Comparison of ENCODE assay signal across 8 cellular contexts in the genomic region with DNA sequence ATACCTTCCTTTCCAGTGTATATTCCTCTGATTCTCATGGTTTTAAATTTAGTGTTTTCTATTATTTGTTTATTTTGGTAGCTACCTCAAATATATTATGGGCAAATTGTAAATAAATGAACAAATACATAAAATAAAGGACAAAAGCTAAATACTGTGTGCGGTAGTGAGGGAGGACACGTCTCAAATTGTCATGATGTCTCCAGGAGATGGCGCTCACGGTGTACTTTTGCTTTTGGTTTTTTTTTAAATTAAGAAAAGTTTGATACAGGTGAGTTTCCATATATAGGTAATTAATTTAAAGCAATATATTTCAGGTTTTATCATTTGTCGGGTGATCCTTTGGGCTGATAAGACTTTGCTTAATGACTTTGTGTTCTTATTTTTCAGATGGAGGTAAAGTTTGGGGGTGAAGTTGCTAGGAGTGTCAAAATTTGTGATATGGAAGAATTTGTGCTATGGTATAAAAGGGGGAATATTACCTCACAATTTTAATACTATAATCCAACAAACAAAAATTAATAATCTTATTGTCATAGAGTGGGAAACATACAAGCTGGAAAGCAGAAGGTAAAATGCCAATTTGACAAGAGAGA.
DNase-seq lines count a peak whose midpoint lies in the region; ATAC-seq and TF ChIP-seq lines count a peak whose summit lies in the region.

No MANE protein-coding gene starts in this region.

- H3K4me3 ChIP-seq in cardiac muscle cell (no peak overlapping the region), heart left ventricle (no peak overlapping the region), upper lobe of right lung (no peak overlapping the region)

- H3K27me3 ChIP-seq in cardiac muscle cell (no peaks in the 10 kb centered on the region), heart left ventricle (peaks cover 0 to 2% (median 0%) of the 10 kb centered on the region in 9 donors), foreskin keratinocyte (no peaks in the 10 kb centered on the region), upper lobe of right lung (no peaks in the 10 kb centered on the region)

- H3K4me3 Mint-ChIP-seq in naive thymus-derived CD8-positive, alpha-beta T cell, result no peak overlapping the region

- 30 to 42% (median 36%) methylated on average over 5 of the region's 5 CpGs for WGBS in heart left ventricle, 4 donors

- no peaks in the 10 kb centered on the region for H3K4me1 Mint-ChIP-seq in naive thymus-derived CD8-positive, alpha-beta T cell

- TF ChIP-seq POLR2A in heart left ventricle (IDR thresholded peaks at IDR 0.05), result no peak

- H3K27ac ChIP-seq in cardiac muscle cell, result no peak overlapping the region
- no peak overlapping the region for H3K27ac ChIP-seq in heart left ventricle
- no peak overlapping the region for H3K27ac ChIP-seq in foreskin keratinocyte
- no peak overlapping the region for H3K27ac ChIP-seq in upper lobe of right lung

- peak; percentile 35 to 53 for DNase-seq in cardiac muscle cell (ENCODE audit: low read depth in 1 of 2, low spot score in 1 of 2)
- DNase-seq in heart left ventricle, result no peak
- peak; percentile 24 for DNase-seq in NCI-H82 treated with DMSO at 0.1 percent for 48 hours (lab: John Stamatoyannopoulos, UW; ENCODE audit: unreplicated experiment)
- peak in 1 of 2 donors; percentile 13 for DNase-seq in foreskin keratinocyte
- DNase-seq in upper lobe of right lung, result no peak
- no peak for DNase-seq in naive thymus-derived CD8-positive, alpha-beta T cell

- peak overlapping the region in 1 of 10 donors; percentile 1 for H3K27ac Mint-ChIP-seq in naive thymus-derived CD8-positive, alpha-beta T cell

- H3K9me3 ChIP-seq in cardiac muscle cell (ENCODE audit: low read depth) (no peaks in the 10 kb centered on the region), heart left ventricle (peaks cover 0 to 17% (median 3%) of the 10 kb centered on the region in 12 donors), upper lobe of right lung (peaks cover 2% of the 10 kb centered on the region)

- peaks cover 0 to 3% (median 0%) of the 10 kb centered on the region in 5 donors for H3K27me3 Mint-ChIP-seq in naive thymus-derived CD8-positive, alpha-beta T cell

- TF ChIP-seq CTCF in cardiac muscle cell (IDR thresholded peaks at IDR 0.05; ENCODE audit: low read depth, low read length) (peak; percentile 61), heart left ventricle (IDR thresholded peaks at IDR 0.05) (peak in 6 of 12 donors; percentile 18 to 40 (median 24)), foreskin keratinocyte (conservative IDR thresholded peaks at IDR 0.05) (peak; percentile 60), upper lobe of right lung (IDR thresholded peaks at IDR 0.05) (peak; percentile 41)

- H3K36me3 ChIP-seq in cardiac muscle cell, result no peaks in the 10 kb centered on the region
- no peaks in the 10 kb centered on the region for H3K36me3 ChIP-seq in heart left ventricle
- H3K36me3 ChIP-seq in upper lobe of right lung, result no peaks in the 10 kb centered on the region

- ATAC-seq in heart left ventricle (no peak), foreskin keratinocyte (no peak), upper lobe of right lung (no peak), HG02759 (IDR thresholded peaks at IDR 0.05; ENCODE audit: unreplicated experiment) (no peak), HG03280 (IDR thresholded peaks at IDR 0.05; ENCODE audit: unreplicated experiment) (no peak)
- ATAC-seq in naive thymus-derived CD8-positive, alpha-beta T cell, result no peak

- no peaks in the 10 kb centered on the region for H3K4me1 ChIP-seq in cardiac muscle cell (ENCODE audit: low read depth)
- H3K4me1 ChIP-seq in heart left ventricle, result no peaks in the 10 kb centered on the region
- H3K4me1 ChIP-seq in foreskin keratinocyte, result no peaks in the 10 kb centered on the region
- H3K4me1 ChIP-seq in upper lobe of right lung, result no peaks in the 10 kb centered on the region

- intact Hi-C loops in heart left ventricle (cut with DNase I), result no loop called here
- intact Hi-C loops in upper lobe of right lung (cut with DNase I), result no loop called here

- H3K9me3 Mint-ChIP-seq in naive thymus-derived CD8-positive, alpha-beta T cell, result peaks cover 0 to 16% (median 9%) of the 10 kb centered on the region in 9 donors

- POLR2A ChIA-PET in naive thymus-derived CD8-positive, alpha-beta T cell (lab: Charles Lee), result no interaction called here

- no peaks in the 10 kb centered on the region for H3K36me3 Mint-ChIP-seq in naive thymus-derived CD8-positive, alpha-beta T cell

Comparison
In these comparisons a context has a peak if more than half of its experiments do, and no peak if none do; other contexts are left out.
1. DNase-seq: peak in cardiac muscle cell (2 of 2) and NCI-H82 treated with DMSO at 0.1 percent for 48 hours (single experiment); none in heart left ventricle (0 of 5), upper lobe of right lung (single experiment) and naive thymus-derived CD8-positive, alpha-beta T cell (0 of 10).